Comparison of ENCODE assay signal across 1 cellular context in genomic region chr13:42246541-42246940, GRCh38.
TF ChIP-seq lines count a peak whose summit lies in the region.

No MANE protein-coding gene starts in this region.

TF ChIP-seq in K562, 482 proteins besides CTCF, POLR2A, EP300 and RAD21 (continued from another document):
- TF ChIP-seq ZNF318 (IDR thresholded peaks at IDR 0.05; ENCODE audit: borderline replicate concordance in 1 of 2, low read depth in 1 of 2) (no peak), NRF1 (conservative IDR thresholded peaks at IDR 0.05 in 1 of 2, IDR thresholded peaks at IDR 0.05 in 1 of 2) (peak; percentile 38 to 47; a peak in 3 of 4 replicates), EP400 (IDR thresholded peaks at IDR 0.05) (no peak)
